Comparison of ENCODE assay signal across 1 cellular context in genomic region chr4:101357751-101358150, GRCh38.
TF ChIP-seq lines count a peak whose summit lies in the region.

No MANE protein-coding gene starts in this region.

TF ChIP-seq in GM23338, 12 proteins besides CTCF, POLR2A, EP300 and RAD21 (continued from another document):
- TF ChIP-seq ZNF462 (CRISPR knock-in tag; IDR thresholded peaks at IDR 0.05) (no peak), EZH2 (IDR thresholded peaks at IDR 0.05; ENCODE audit: low read depth, unreplicated experiment) (no peak), STAT1 (IDR thresholded peaks at IDR 0.05; ENCODE audit: unreplicated experiment) (no peak), NANOG (IDR thresholded peaks at IDR 0.05; ENCODE audit: borderline replicate concordance) (no peak), REST (IDR thresholded peaks at IDR 0.05; ENCODE audit: unreplicated experiment) (no peak), CREB1 (CRISPR knock-in tag; IDR thresholded peaks at IDR 0.05; ENCODE audit: low read depth) (no peak), POLR2AphosphoS5 (IDR thresholded peaks at IDR 0.05; ENCODE audit: low read depth) (no peak), JUNB (IDR thresholded peaks at IDR 0.05; ENCODE audit: unreplicated experiment) (no peak), EZH2phosphoT487 (IDR thresholded peaks at IDR 0.05; ENCODE audit: unreplicated experiment) (no peak), ZNF114 (CRISPR knock-in tag; IDR thresholded peaks at IDR 0.05) (no peak)
- TF ChIP-seq, protein P1, sequence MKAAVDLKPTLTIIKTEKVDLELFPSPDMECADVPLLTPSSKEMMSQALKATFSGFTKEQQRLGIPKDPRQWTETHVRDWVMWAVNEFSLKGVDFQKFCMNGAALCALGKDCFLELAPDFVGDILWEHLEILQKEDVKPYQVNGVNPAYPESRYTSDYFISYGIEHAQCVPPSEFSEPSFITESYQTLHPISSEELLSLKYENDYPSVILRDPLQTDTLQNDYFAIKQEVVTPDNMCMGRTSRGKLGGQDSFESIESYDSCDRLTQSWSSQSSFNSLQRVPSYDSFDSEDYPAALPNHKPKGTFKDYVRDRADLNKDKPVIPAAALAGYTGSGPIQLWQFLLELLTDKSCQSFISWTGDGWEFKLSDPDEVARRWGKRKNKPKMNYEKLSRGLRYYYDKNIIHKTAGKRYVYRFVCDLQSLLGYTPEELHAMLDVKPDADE (IDR thresholded peaks at IDR 0.05), result no peak
